ENCODE assay signal across 2 cellular contexts in the genomic region with DNA sequence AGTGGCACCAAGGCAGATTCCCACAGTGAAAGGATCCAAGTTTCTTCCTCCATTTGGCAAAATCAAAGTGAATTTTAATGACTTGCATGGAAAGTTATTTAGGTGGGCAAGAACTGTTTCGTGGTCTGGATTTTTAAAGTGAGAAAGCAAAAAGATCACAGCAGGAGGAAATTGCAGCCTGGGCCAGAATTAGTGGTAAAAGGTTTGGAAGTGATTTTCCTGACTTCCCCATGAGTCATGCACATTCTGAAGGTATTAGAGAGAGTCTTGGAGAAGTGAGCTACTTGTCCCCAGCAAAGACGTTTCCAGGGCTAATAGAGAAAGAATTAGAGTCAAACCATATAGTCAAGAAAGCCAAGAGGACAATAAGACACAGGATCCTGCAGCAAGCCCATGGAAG.
TF ChIP-seq lines count a peak whose summit lies in the region.

No MANE protein-coding gene starts in this region.

TF ChIP-seq in GM23338, 12 proteins besides CTCF, POLR2A, EP300 and RAD21 (continued from another document):
- TF ChIP-seq, protein P1, sequence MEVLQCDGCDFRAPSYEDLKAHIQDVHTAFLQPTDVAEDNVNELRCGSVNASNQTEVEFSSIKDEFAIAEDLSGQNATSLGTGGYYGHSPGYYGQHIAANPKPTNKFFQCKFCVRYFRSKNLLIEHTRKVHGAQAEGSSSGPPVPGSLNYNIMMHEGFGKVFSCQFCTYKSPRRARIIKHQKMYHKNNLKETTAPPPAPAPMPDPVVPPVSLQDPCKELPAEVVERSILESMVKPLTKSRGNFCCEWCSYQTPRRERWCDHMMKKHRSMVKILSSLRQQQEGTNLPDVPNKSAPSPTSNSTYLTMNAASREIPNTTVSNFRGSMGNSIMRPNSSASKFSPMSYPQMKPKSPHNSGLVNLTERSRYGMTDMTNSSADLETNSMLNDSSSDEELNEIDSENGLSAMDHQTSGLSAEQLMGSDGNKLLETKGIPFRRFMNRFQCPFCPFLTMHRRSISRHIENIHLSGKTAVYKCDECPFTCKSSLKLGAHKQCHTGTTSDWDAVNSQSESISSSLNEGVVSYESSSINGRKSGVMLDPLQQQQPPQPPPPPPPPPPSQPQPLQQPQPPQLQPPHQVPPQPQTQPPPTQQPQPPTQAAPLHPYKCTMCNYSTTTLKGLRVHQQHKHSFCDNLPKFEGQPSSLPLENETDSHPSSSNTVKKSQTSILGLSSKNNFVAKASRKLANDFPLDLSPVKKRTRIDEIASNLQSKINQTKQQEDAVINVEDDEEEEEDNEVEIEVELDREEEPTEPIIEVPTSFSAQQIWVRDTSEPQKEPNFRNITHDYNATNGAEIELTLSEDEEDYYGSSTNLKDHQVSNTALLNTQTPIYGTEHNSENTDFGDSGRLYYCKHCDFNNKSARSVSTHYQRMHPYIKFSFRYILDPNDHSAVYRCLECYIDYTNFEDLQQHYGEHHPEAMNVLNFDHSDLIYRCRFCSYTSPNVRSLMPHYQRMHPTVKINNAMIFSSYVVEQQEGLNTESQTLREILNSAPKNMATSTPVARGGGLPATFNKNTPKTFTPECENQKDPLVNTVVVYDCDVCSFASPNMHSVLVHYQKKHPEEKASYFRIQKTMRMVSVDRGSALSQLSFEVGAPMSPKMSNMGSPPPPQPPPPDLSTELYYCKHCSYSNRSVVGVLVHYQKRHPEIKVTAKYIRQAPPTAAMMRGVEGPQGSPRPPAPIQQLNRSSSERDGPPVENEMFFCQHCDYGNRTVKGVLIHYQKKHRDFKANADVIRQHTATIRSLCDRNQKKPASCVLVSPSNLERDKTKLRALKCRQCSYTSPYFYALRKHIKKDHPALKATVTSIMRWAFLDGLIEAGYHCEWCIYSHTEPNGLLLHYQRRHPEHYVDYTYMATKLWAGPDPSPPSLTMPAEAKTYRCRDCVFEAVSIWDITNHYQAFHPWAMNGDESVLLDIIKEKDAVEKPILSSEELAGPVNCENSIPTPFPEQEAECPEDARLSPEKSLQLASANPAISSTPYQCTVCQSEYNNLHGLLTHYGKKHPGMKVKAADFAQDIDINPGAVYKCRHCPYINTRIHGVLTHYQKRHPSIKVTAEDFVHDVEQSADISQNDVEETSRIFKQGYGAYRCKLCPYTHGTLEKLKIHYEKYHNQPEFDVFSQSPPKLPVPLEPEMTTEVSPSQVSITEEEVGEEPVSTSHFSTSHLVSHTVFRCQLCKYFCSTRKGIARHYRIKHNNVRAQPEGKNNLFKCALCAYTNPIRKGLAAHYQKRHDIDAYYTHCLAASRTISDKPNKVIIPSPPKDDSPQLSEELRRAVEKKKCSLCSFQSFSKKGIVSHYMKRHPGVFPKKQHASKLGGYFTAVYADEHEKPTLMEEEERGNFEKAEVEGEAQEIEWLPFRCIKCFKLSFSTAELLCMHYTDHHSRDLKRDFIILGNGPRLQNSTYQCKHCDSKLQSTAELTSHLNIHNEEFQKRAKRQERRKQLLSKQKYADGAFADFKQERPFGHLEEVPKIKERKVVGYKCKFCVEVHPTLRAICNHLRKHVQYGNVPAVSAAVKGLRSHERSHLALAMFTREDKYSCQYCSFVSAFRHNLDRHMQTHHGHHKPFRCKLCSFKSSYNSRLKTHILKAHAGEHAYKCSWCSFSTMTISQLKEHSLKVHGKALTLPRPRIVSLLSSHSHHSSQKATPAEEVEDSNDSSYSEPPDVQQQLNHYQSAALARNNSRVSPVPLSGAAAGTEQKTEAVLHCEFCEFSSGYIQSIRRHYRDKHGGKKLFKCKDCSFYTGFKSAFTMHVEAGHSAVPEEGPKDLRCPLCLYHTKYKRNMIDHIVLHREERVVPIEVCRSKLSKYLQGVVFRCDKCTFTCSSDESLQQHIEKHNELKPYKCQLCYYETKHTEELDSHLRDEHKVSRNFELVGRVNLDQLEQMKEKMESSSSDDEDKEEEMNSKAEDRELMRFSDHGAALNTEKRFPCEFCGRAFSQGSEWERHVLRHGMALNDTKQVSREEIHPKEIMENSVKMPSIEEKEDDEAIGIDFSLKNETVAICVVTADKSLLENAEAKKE (CRISPR knock-in tag; IDR thresholded peaks at IDR 0.05): no peak
- TF ChIP-seq NANOG (IDR thresholded peaks at IDR 0.05; ENCODE audit: borderline replicate concordance): no peak
- TF ChIP-seq JUNB (IDR thresholded peaks at IDR 0.05; ENCODE audit: unreplicated experiment): no peak
- no peak for TF ChIP-seq CREB1 (CRISPR knock-in tag; IDR thresholded peaks at IDR 0.05; ENCODE audit: low read depth)
- TF ChIP-seq ZNF114 (CRISPR knock-in tag; IDR thresholded peaks at IDR 0.05): no peak
- no peak for TF ChIP-seq ZNF331 (CRISPR knock-in tag; IDR thresholded peaks at IDR 0.05; ENCODE audit: low read depth)

TF ChIP-seq in SK-N-SH treated with all-trans-retinoic acid at 6 μM for 48 hours, 23 proteins besides CTCF, POLR2A, EP300 and RAD21 (continued from another document):
- no peak for TF ChIP-seq TCF4 (CRISPR knock-in tag; IDR thresholded peaks at IDR 0.05; ENCODE audit: borderline replicate concordance)
- TF ChIP-seq PPARA (CRISPR knock-in tag; IDR thresholded peaks at IDR 0.05; ENCODE audit: borderline replicate concordance): no peak
- no peak for TF ChIP-seq ISL1 (CRISPR knock-in tag; IDR thresholded peaks at IDR 0.05)
- TF ChIP-seq ESRRG (CRISPR knock-in tag; IDR thresholded peaks at IDR 0.05): no peak
- TF ChIP-seq ZFP30 (CRISPR knock-in tag; IDR thresholded peaks at IDR 0.05): no peak
- no peak for TF ChIP-seq ZC3H10 (CRISPR knock-in tag; IDR thresholded peaks at IDR 0.05)
